Comparison of ENCODE assay signal across 29 cellular contexts in genomic region chr1:164868990-164869389, GRCh38.
"Had no signal": no experiment of that assay in that cellular context is flagged by ENCODE, and none has a peak within 500 bp of the region (broad histone marks: within the 10 kb centered on the region; RNA-seq: fewer than 3 reads in every experiment).

No MANE protein-coding gene starts in this region.

- ATAC-seq: activated CD4-positive, alpha-beta T cell treated with anti-CD3 and anti-CD28 coated beads for 36 hours; activated CD8-positive, alpha-beta memory T cell treated with anti-CD3 and anti-CD28 coated beads, Interleukin-2, amount 10 ng/mL, durations not matched to agents 7 days and 5 days; activated CD8-positive, alpha-beta T cell treated with anti-CD3 and anti-CD28 coated beads, Interleukin-2, amount 10 ng/mL, durations not matched to agents 7 days and 5 days; activated naive CD8-positive, alpha-beta T cell treated with anti-CD3 and anti-CD28 coated beads, Interleukin-2, amount 50 U/mL, for 24 hours; body of pancreas; effector memory CD8-positive, alpha-beta T cell; T-helper 17 cell had no signal

- FAIRE-seq: frontal cortex had no signal

- H3K4me1 ChIP-seq: adrenal gland, body of pancreas had no signal

- H3K27ac ChIP-seq: adrenal gland, body of pancreas, epithelial cell of prostate had no signal

- DNase-seq: activated CD4-positive, alpha-beta memory T cell treated with anti-CD3 and anti-CD28 coated beads for 36 hours; activated CD4-positive, alpha-beta T cell treated with anti-CD3 and anti-CD28 coated beads for 36 hours; activated CD4-positive, alpha-beta T cell treated with anti-CD3 and anti-CD28 coated beads, Interleukin-2, amount 10 ng/mL, durations not matched to agents 24 days and 14 days; activated CD4-positive, CD25-positive, alpha-beta regulatory T cell; activated CD4-positive, CD25-positive, alpha-beta regulatory T cell treated with anti-CD3 and anti-CD28 coated beads, Interleukin-2, amount 50 U/mL, for 72 hours; activated CD8-positive, alpha-beta memory T cell treated with anti-CD3 and anti-CD28 coated beads, Interleukin-2, amount 10 ng/mL, durations not matched to agents 7 days and 5 days; activated CD8-positive, alpha-beta memory T cell treated with anti-CD3 and anti-CD28 coated beads, Interleukin-2, amount 50 U/mL, for 4 hours; activated CD8-positive, alpha-beta T cell treated with anti-CD3 and anti-CD28 coated beads, Interleukin-2, amount 10 ng/mL, durations not matched to agents 7 days and 5 days; activated effector memory CD4-positive, alpha-beta T cell treated with anti-CD3 and anti-CD28 coated beads, Interleukin-2, amount 50 U/mL, for 16 hours; activated naive CD4-positive, alpha-beta T cell treated with anti-CD3 and anti-CD28 coated beads for 36 hours; activated naive CD8-positive, alpha-beta T cell treated with anti-CD3 and anti-CD28 coated beads for 36 hours; activated naive CD8-positive, alpha-beta T cell treated with anti-CD3 and anti-CD28 coated beads, Interleukin-2, amount 50 U/mL, for 24 hours; activated T-cell treated with anti-CD3 and anti-CD28 coated beads, Interleukin-2, amount 50 U/mL, for 1 hour; activated T-cell treated with anti-CD3 and anti-CD28 coated beads, Interleukin-2, amount 50 U/mL, for 48 hours; adrenal gland; amygdala; aorta; body of pancreas; cortex of kidney; dermis blood vessel endothelial cell; effector CD4-positive, alpha-beta T cell; effector memory CD8-positive, alpha-beta T cell; foreskin fibroblast; head of caudate nucleus; T-helper 1 cell; T-helper 17 cell; T1000 had no signal

- H3K27me3 ChIP-seq: adrenal gland, body of pancreas had no signal

- H3K36me3 ChIP-seq: adrenal gland had no signal

- H3K9me3 ChIP-seq: adrenal gland, body of pancreas had no signal

- H3K4me3 ChIP-seq: adrenal gland, body of pancreas had no signal
